In the genomic region with DNA sequence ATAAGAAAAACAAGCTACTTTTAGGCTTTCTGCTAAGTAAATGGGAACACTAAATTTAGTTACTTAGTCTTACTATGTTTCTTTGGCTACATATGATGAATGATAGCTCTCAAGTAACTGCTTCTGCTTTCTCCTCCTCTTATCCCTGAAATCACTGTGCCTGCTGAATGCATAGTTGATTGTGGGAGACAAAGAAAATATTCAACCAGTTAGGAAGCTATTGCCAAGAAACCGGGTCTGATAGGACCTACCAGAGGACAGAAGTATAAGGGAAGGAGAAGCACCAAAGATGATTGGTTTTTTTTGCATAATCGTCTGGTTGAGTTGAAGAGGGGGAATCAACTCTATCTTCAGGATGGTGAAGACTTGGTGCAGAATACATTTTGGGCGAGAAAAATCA, we compare ENCODE assay signal across 25 cellular contexts. TPM values are rescaled to one million over a fixed set of nuclear protein-coding genes. Genes with fewer than 3 reads are reported as not detected.
DNase-seq lines count a peak whose midpoint lies in the region; ATAC-seq, FAIRE-seq and TF ChIP-seq lines count a peak whose summit lies in the region.
"Had no signal": no experiment of that assay in that cellular context is flagged by ENCODE, and none has a peak within 500 bp of the region (broad histone marks: within the 10 kb centered on the region; RNA-seq: fewer than 3 reads in every experiment).

No MANE protein-coding gene starts in this region.

- 91 to 95% methylated on average over 3 of the region's 3 CpGs for WGBS in lower leg skin, 2 donors

- no peaks in the 10 kb centered on the region for H3K9me3 ChIP-seq in PC-9 (ENCODE audit: insufficient read depth, low read depth)
- H3K9me3 ChIP-seq: body of pancreas, stomach had no signal

- DNase-seq in activated naive CD4-positive, alpha-beta T cell treated with anti-CD3 and anti-CD28 coated beads, Interleukin-2, amount 50 U/mL, for 16 hours: no peak
- DNase-seq in PC-9 (no peak), frontal cortex (ENCODE audit: low spot score in 2 of 2) (peak; percentile 14 to 19), NCI-H774 (lab: John Stamatoyannopoulos, UW) (no peak), lower leg skin (ENCODE audit: low spot score in 2 of 2) (no peak)
- DNase-seq in stimulated activated effector memory CD8-positive, alpha-beta T cell treated with anti-CD3 and anti-CD28 coated beads, Interleukin-12 subunit alpha, Interleukin-12 subunit beta, amount 100 ng/mL, for 72 hours (ENCODE audit: low spot score in 2 of 2): no peak
- DNase-seq: activated CD4-positive, CD25-positive, alpha-beta regulatory T cell treated with anti-CD3 and anti-CD28 coated beads, Interleukin-2, amount 50 U/mL, for 72 hours; activated CD8-positive, alpha-beta memory T cell treated with anti-CD3 and anti-CD28 coated beads, Interleukin-2, amount 50 U/mL, for 4 hours; activated naive CD4-positive, alpha-beta T cell treated with Interleukin-2 at 50 U/mL for 16 hours; body of pancreas; CD8-positive, alpha-beta memory T cell; DND-41; IMR-90; left cardiac atrium; NCI-H187 treated with DMSO at 0.1 percent for 48 hours; NCI-H446 treated with DMSO at 0.1 percent for 48 hours; stomach had no signal

- no peak overlapping the region for H3K4me3 ChIP-seq in PC-9
- H3K4me3 ChIP-seq in lower leg skin (ENCODE audit: low read depth, poor library complexity, severe bottlenecking): no peak overlapping the region
- H3K4me3 ChIP-seq: body of pancreas, coronary artery, stomach had no signal

- FAIRE-seq in frontal cortex (lab: Jason Lieb, UNC): no peak
- FAIRE-seq: H1, urothelium cell line had no signal

- H3K4me3 Mint-ChIP-seq in activated naive CD4-positive, alpha-beta T cell treated with anti-CD3 and anti-CD28 coated beads, Interleukin-2, amount 50 U/mL, for 24 hours: peak overlapping the region; percentile 11
- no peak overlapping the region for H3K4me3 Mint-ChIP-seq in stimulated activated effector memory CD8-positive, alpha-beta T cell treated with anti-CD3 and anti-CD28 coated beads, Interleukin-12 subunit alpha, Interleukin-12 subunit beta, amount 100 ng/mL, for 72 hours
- H3K4me3 Mint-ChIP-seq: T-helper 1 cell treated with Interleukin-12 subunit alpha and Interleukin-12 subunit beta and Interleukin-4 antibody, amounts not matched to agents 30 μg/mL and 1 μg/mL, for 36 hours had no signal

- no peaks in the 10 kb centered on the region; the same call in 1 of the 2 replicates for H3K36me3 ChIP-seq in PC-9 (ENCODE audit: low read depth)

- no peak overlapping the region for H2AFZ ChIP-seq in PC-9

- no peaks in the 10 kb centered on the region for H3K27me3 Mint-ChIP-seq in activated naive CD4-positive, alpha-beta T cell treated with anti-CD3 and anti-CD28 coated beads, Interleukin-2, amount 50 U/mL, for 24 hours
- H3K27me3 Mint-ChIP-seq: CD8-positive, alpha-beta memory T cell had no signal

- no peak for ATAC-seq in stimulated activated effector memory CD8-positive, alpha-beta T cell treated with anti-CD3 and anti-CD28 coated beads, Interleukin-12 subunit alpha, Interleukin-12 subunit beta, amount 100 ng/mL, for 72 hours
- ATAC-seq in HG03108 (IDR thresholded peaks at IDR 0.05; ENCODE audit: unreplicated experiment): no peak
- ATAC-seq: body of pancreas, left cardiac atrium, Right ventricle myocardium inferior, sciatic nerve had no signal

- H3K9me2 ChIP-seq in PC-9 (ENCODE audit: insufficient read depth): no peaks in the 10 kb centered on the region

- peaks cover 58% of the 10 kb centered on the region for H3K4me1 Mint-ChIP-seq in activated naive CD4-positive, alpha-beta T cell treated with anti-CD3 and anti-CD28 coated beads, Interleukin-2, amount 50 U/mL, for 24 hours
- H3K4me1 Mint-ChIP-seq in stimulated activated effector memory CD8-positive, alpha-beta T cell treated with anti-CD3 and anti-CD28 coated beads, Interleukin-12 subunit alpha, Interleukin-12 subunit beta, amount 100 ng/mL, for 72 hours: peaks cover 26% of the 10 kb centered on the region

- H3K27ac ChIP-seq in PC-9: peak overlapping the region; percentile 52; the same call in 1 of the 2 replicates
- H3K27ac ChIP-seq: body of pancreas, coronary artery, stomach had no signal

- peaks cover 18% of the 10 kb centered on the region; the same call in 1 of the 2 replicates for H3K4me1 ChIP-seq in PC-9 (replicated peaks; ENCODE audit: insufficient read depth)

- no peak for TF ChIP-seq POLR2A in lower leg skin (IDR thresholded peaks at IDR 0.05)

- H3K36me3 Mint-ChIP-seq in activated naive CD4-positive, alpha-beta T cell treated with anti-CD3 and anti-CD28 coated beads, Interleukin-2, amount 50 U/mL, for 24 hours: peaks cover 19% of the 10 kb centered on the region
- H3K36me3 Mint-ChIP-seq in stimulated activated effector memory CD8-positive, alpha-beta T cell treated with anti-CD3 and anti-CD28 coated beads, Interleukin-12 subunit alpha, Interleukin-12 subunit beta, amount 100 ng/mL, for 72 hours: peaks cover 52% of the 10 kb centered on the region

- H3K27ac Mint-ChIP-seq in activated naive CD4-positive, alpha-beta T cell treated with anti-CD3 and anti-CD28 coated beads, Interleukin-2, amount 50 U/mL, for 24 hours: peak overlapping the region; percentile 12
- H3K27ac Mint-ChIP-seq in stimulated activated effector memory CD8-positive, alpha-beta T cell treated with anti-CD3 and anti-CD28 coated beads, Interleukin-12 subunit alpha, Interleukin-12 subunit beta, amount 100 ng/mL, for 72 hours: peak overlapping the region; percentile 21
- H3K27ac Mint-ChIP-seq: T-helper 1 cell treated with Interleukin-12 subunit alpha and Interleukin-12 subunit beta and Interleukin-4 antibody, amounts not matched to agents 30 μg/mL and 1 μg/mL, for 36 hours had no signal

- no peaks in the 10 kb centered on the region for H3K27me3 ChIP-seq in PC-9 (ENCODE audit: insufficient read depth, low read depth)
- H3K27me3 ChIP-seq: body of pancreas, stomach had no signal

- H3K4me2 ChIP-seq in PC-9: no peak overlapping the region

- POLR2A ChIA-PET in PC-9 (lab: Charles Lee; ENCODE audit: unreplicated experiment): no interaction called here

- TF ChIP-seq CTCF in PC-9 (conservative IDR thresholded peaks at IDR 0.05): no peak
- TF ChIP-seq CTCF in lower leg skin (IDR thresholded peaks at IDR 0.05): no peak

- BruUV-seq in PC-9 (replicated peaks; lab: Mats Ljungman, UMichigan): no TSS peak

- peaks cover 95% of the 10 kb centered on the region for H3K79me2 ChIP-seq in PC-9 (ENCODE audit: low read depth)

- H4K20me1 ChIP-seq in PC-9 (ENCODE audit: insufficient read depth): peaks cover 32% of the 10 kb centered on the region

- H3F3A ChIP-seq in PC-9 (ENCODE audit: insufficient read depth, low read depth): no peaks in the 10 kb centered on the region

- CTCF ChIA-PET in PC-9 (lab: Charles Lee): interaction anchor here (0.6 kb wide), 1 partner anchor 10 kb away, joined by 6 read pairs; no protein-coding TSS in a partner anchor

- H3K9me3 Mint-ChIP-seq in activated naive CD4-positive, alpha-beta T cell treated with anti-CD3 and anti-CD28 coated beads, Interleukin-2, amount 50 U/mL, for 24 hours: no peaks in the 10 kb centered on the region
- no peaks in the 10 kb centered on the region for H3K9me3 Mint-ChIP-seq in stimulated activated effector memory CD8-positive, alpha-beta T cell treated with anti-CD3 and anti-CD28 coated beads, Interleukin-12 subunit alpha, Interleukin-12 subunit beta, amount 100 ng/mL, for 72 hours

- intact Hi-C loops in PC-9 (cut with micrococcal nuclease; ENCODE audit: unreplicated experiment): no loop called here
- intact Hi-C loops in lower leg skin (cut with DNase I; ENCODE audit: low total_unique reads): no loop called here

RNA-seq across cellular contexts. Expression of a gene that starts 28.0 kb away (rescaled TPM):
- total RNA-seq in PC-9 (2021) (55.9 and 59.3 TPM in 2 replicates), frontal cortex (32.2 TPM), lower leg skin (10 to 100 TPM; 37.2 to 53.6 (median 46.8) TPM)

RNA-seq across cellular contexts. Expression of a gene that starts 29.0 kb away (rescaled TPM):
- 43.8 and 51.7 TPM in 2 replicates for total RNA-seq in PC-9 (2021)
- total RNA-seq in frontal cortex: 41.6 TPM
- 10 to 100 TPM; 17.5 to 28.5 (median 20.5) TPM for total RNA-seq in lower leg skin

RNA-seq across cellular contexts. Expression of a gene that starts 50.3 kb away (rescaled TPM):
- total RNA-seq in PC-9 (2021): 0.40 TPM in 1 of 2 replicates, not detected in the other
- 0.82 TPM for total RNA-seq in frontal cortex
- total RNA-seq in lower leg skin: 1 to 10 TPM in 1 of 4 donors, under 1 TPM in 1, not detected in 2; 0.84 to 1.2 TPM
- total RNA-seq: CD8-positive, alpha-beta memory T cell; stomach had no signal

Comparison
In these comparisons a context has a peak if more than half of its experiments do, and no peak if none do; other contexts are left out.
1. DNase-seq: peak in frontal cortex (2 of 2); none in activated naive CD4-positive, alpha-beta T cell treated with anti-CD3 and anti-CD28 coated beads, Interleukin-2, amount 50 U/mL, for 16 hours (single experiment), PC-9 (0 of 2), stimulated activated effector memory CD8-positive, alpha-beta T cell treated with anti-CD3 and anti-CD28 coated beads, Interleukin-12 subunit alpha, Interleukin-12 subunit beta, amount 100 ng/mL, for 72 hours (0 of 2), NCI-H774 (single experiment) and lower leg skin (0 of 2).